ENCODE assay signal across 32 cellular contexts in genomic region chr14:96616168-96616681, GRCh38.
DNase-seq lines count a peak whose midpoint lies in the region; ATAC-seq and TF ChIP-seq lines count a peak whose summit lies in the region.
"Had no signal": no experiment of that assay in that cellular context is flagged by ENCODE, and none has a peak within 500 bp of the region (broad histone marks: within the 10 kb centered on the region; RNA-seq: fewer than 3 reads in every experiment).

No MANE protein-coding gene starts in this region.

- no peaks in the 10 kb centered on the region for H4K20me1 ChIP-seq in IMR-90 (ENCODE audit: insufficient read depth, low read length)

- H3K36me3 ChIP-seq in BE2C (no peaks in the 10 kb centered on the region), IMR-90 (ENCODE audit: control insufficient read depth, insufficient read depth, low read length) (no peaks in the 10 kb centered on the region), stomach (no peaks in the 10 kb centered on the region)
- H3K36me3 ChIP-seq in naive thymus-derived CD4-positive, alpha-beta T cell (ENCODE audit: control insufficient read depth in 2 of 3, insufficient read depth in 3 of 3, low read length in 3 of 3), result no peaks in the 10 kb centered on the region
- H3K36me3 ChIP-seq: tibial artery, vagina had no signal

- 16% methylated on average over 5 of the region's 13 CpGs; no CpG with 5 or more reads in 1 of the 2 experiments for WGBS in IMR-90 (ENCODE audit: extremely low coverage in 2 of 2, insufficient read length in 1 of 2), 2 experiments
- 46 to 58% (median 51%) methylated on average over 11 to 13 of the region's 13 CpGs for WGBS in stomach, 5 donors

- H3K27ac ChIP-seq in IMR-90 (ENCODE audit: insufficient read depth, low read length), result no peak overlapping the region
- no peak overlapping the region for H3K27ac ChIP-seq in stomach
- no peak overlapping the region for H3K27ac ChIP-seq in naive thymus-derived CD4-positive, alpha-beta T cell (ENCODE audit: low read depth, low read length)
- H3K27ac ChIP-seq: psoas muscle, SK-N-MC, tibial artery, vagina had no signal

- no peak overlapping the region for H3K14ac ChIP-seq in IMR-90 (replicated peaks; ENCODE audit: low read depth, low read length)

- no peak overlapping the region for H3K18ac ChIP-seq in IMR-90 (ENCODE audit: low read depth, low read length)

- H4K5ac ChIP-seq in IMR-90 (ENCODE audit: low read depth, low read length), result no peak overlapping the region

- H2BK120ac ChIP-seq in IMR-90 (ENCODE audit: low read depth, low read length), result no peak overlapping the region

- H2BK5ac ChIP-seq in IMR-90 (ENCODE audit: low read depth, low read length, poor library complexity, severe bottlenecking), result no peak overlapping the region

- intact Hi-C loops in IMR-90 (cut with micrococcal nuclease), result no loop called here
- intact Hi-C loops in stomach (cut with DNase I; ENCODE audit: low total_unique reads), result no loop called here
- intact Hi-C loops in naive thymus-derived CD4-positive, alpha-beta T cell (cut with micrococcal nuclease), result no loop called here
- intact Hi-C loops in activated CD4-positive, alpha-beta memory T cell treated with anti-CD3 and anti-CD28 coated beads for 36 hours (cut with micrococcal nuclease), result no loop called here

- peak overlapping the region; percentile 23 for H2AFZ ChIP-seq in IMR-90 (replicated peaks; ENCODE audit: low read length, poor library complexity)

- H2AK5ac ChIP-seq in IMR-90 (ENCODE audit: low read depth, low read length), result no peak overlapping the region

- no peak overlapping the region for H4K91ac ChIP-seq in IMR-90 (ENCODE audit: insufficient read depth, low read depth, low read length)

- H4K8ac ChIP-seq in IMR-90 (ENCODE audit: low read depth in 2 of 2, low read length in 2 of 2), result no peak overlapping the region

- no peak for ATAC-seq in IMR-90 (ENCODE audit: low read depth)
- no peak for ATAC-seq in naive thymus-derived CD4-positive, alpha-beta T cell
- ATAC-seq: activated CD8-positive, alpha-beta T cell treated with anti-CD3 and anti-CD28 coated beads, Interleukin-2, amount 10 ng/mL, durations not matched to agents 7 days and 5 days; activated T-helper 17 cell treated with anti-CD3 and anti-CD28 coated beads, Interleukin-2, amount 50 U/mL, for 72 hours; GM12878; HCT116; left ventricle myocardium superior; PC-3; psoas muscle; T-helper 17 cell had no signal

- no peak overlapping the region for H2BK15ac ChIP-seq in IMR-90 (ENCODE audit: low read depth, low read length)

- dilution Hi-C loops in IMR-90 (cut with HindIII; ENCODE audit: low sequenced_read_pairs, unreplicated experiment), result no loop called here

- DNase-seq in BE2C, result peak; percentile 28
- DNase-seq in IMR-90, result no peak
- peak; percentile 23 for DNase-seq in left kidney (ENCODE audit: low read depth, low spot score)
- no peak for DNase-seq in stomach
- DNase-seq in naive thymus-derived CD4-positive, alpha-beta T cell, result no peak
- DNase-seq in activated CD4-positive, alpha-beta memory T cell treated with anti-CD3 and anti-CD28 coated beads for 36 hours, result no peak
- no peak for DNase-seq in nephron progenitor cell
- DNase-seq: ACHN; activated CD4-positive, CD25-positive, alpha-beta regulatory T cell treated with anti-CD3 and anti-CD28 coated beads, Interleukin-2, amount 50 U/mL, for 72 hours; activated CD8-positive, alpha-beta T cell treated with anti-CD3 and anti-CD28 coated beads, Interleukin-2, amount 10 ng/mL, durations not matched to agents 7 days and 5 days; activated naive CD4-positive, alpha-beta T cell treated with anti-CD3 and anti-CD28 coated beads, Interleukin-2, amount 50 U/mL, for 16 hours; amniotic stem cell; CD8-positive, alpha-beta memory T cell; EL; hypothalamus; left ventricle myocardium superior; NCI-H1092; NCI-H1694 treated with DMSO at 0.1 percent for 48 hours; NCI-H510A; nucleus accumbens; PC-3; psoas muscle; stimulated activated CD4-positive, alpha-beta T cell treated with anti-CD3 and anti-CD28 coated beads, Interleukin-4, amount 100 ng/mL, for 24 hours; T-helper 17 cell; tibial artery had no signal

- no peak overlapping the region for H3K9ac ChIP-seq in IMR-90 (ENCODE audit: low read depth, low read length)

- TF ChIP-seq POLR2A in IMR-90 (IDR thresholded peaks at IDR 0.05; ENCODE audit: low read depth, low read length) (no peak), stomach (IDR thresholded peaks at IDR 0.05) (no peak)

- TF ChIP-seq CTCF in BE2C (IDR thresholded peaks at IDR 0.05; ENCODE audit: low read depth, low read length), result no peak
- no peak for TF ChIP-seq CTCF in IMR-90 (conservative IDR thresholded peaks at IDR 0.05; ENCODE audit: low read depth, low read length)
- TF ChIP-seq CTCF in brain (conservative IDR thresholded peaks at IDR 0.05), result no peak
- no peak for TF ChIP-seq CTCF in stomach (IDR thresholded peaks at IDR 0.05)
- TF ChIP-seq CTCF in nephron progenitor cell (IDR thresholded peaks at IDR 0.05), result no peak

- in situ Hi-C loops in IMR-90 (cut with MboI; ENCODE audit: low sequenced_read_pairs), result no loop called here

- BruUV-seq in IMR-90 (replicated peaks; lab: Mats Ljungman, UMichigan), result no TSS peak

- peak overlapping the region in 1 of 5 experiments; percentile 80 for H3K4me3 Mint-ChIP-seq in brain
- H3K4me3 Mint-ChIP-seq in naive thymus-derived CD4-positive, alpha-beta T cell, result no peak overlapping the region
- H3K4me3 Mint-ChIP-seq in activated CD4-positive, alpha-beta memory T cell treated with anti-CD3 and anti-CD28 coated beads for 36 hours, result no peak overlapping the region
- H3K4me3 Mint-ChIP-seq in nephron progenitor cell, result no peak overlapping the region
- H3K4me3 Mint-ChIP-seq: activated CD8-positive, alpha-beta T cell treated with anti-CD3 and anti-CD28 coated beads, Interleukin-2, amount 10 ng/mL, durations not matched to agents 7 days and 5 days; activated T-helper 17 cell treated with anti-CD3 and anti-CD28 coated beads, Interleukin-2, amount 50 U/mL, for 72 hours; B cell; CD8-positive, alpha-beta memory T cell; T-helper 17 cell had no signal

- H3K4me1 ChIP-seq in BE2C (no peaks in the 10 kb centered on the region), IMR-90 (ENCODE audit: control insufficient read depth, insufficient read depth, low read length) (no peaks in the 10 kb centered on the region), stomach (no peaks in the 10 kb centered on the region)
- no peaks in the 10 kb centered on the region for H3K4me1 ChIP-seq in naive thymus-derived CD4-positive, alpha-beta T cell (ENCODE audit: control insufficient read depth in 2 of 2, insufficient read depth in 2 of 2, low read length in 2 of 2)
- H3K4me1 ChIP-seq: psoas muscle, tibial artery, vagina had no signal

- H3K36me3 Mint-ChIP-seq in brain (no peaks in the 10 kb centered on the region), nephron progenitor cell (ENCODE audit: low read depth) (no peaks in the 10 kb centered on the region)
- H3K36me3 Mint-ChIP-seq in naive thymus-derived CD4-positive, alpha-beta T cell, result peaks cover 0 to 6% (median 0%) of the 10 kb centered on the region in 5 donors
- H3K36me3 Mint-ChIP-seq in activated CD4-positive, alpha-beta memory T cell treated with anti-CD3 and anti-CD28 coated beads for 36 hours, result no peaks in the 10 kb centered on the region

- H2AK9ac ChIP-seq in IMR-90 (replicated peaks; ENCODE audit: low read depth, low read length, poor library complexity), result peak overlapping the region; percentile 76

- peaks cover 0 to 7% (median 0%) of the 10 kb centered on the region in 5 experiments for H3K9me3 Mint-ChIP-seq in brain
- no peaks in the 10 kb centered on the region for H3K9me3 Mint-ChIP-seq in naive thymus-derived CD4-positive, alpha-beta T cell
- no peaks in the 10 kb centered on the region for H3K9me3 Mint-ChIP-seq in activated CD4-positive, alpha-beta memory T cell treated with anti-CD3 and anti-CD28 coated beads for 36 hours
- no peaks in the 10 kb centered on the region for H3K9me3 Mint-ChIP-seq in nephron progenitor cell
- H3K9me3 Mint-ChIP-seq: activated T-helper 17 cell treated with anti-CD3 and anti-CD28 coated beads, Interleukin-2, amount 50 U/mL, for 72 hours; CD8-positive, alpha-beta memory T cell had no signal

- H3K9me3 ChIP-seq in BE2C (no peaks in the 10 kb centered on the region), IMR-90 (ENCODE audit: control insufficient read depth, insufficient read depth, low read length) (no peaks in the 10 kb centered on the region), stomach (no peaks in the 10 kb centered on the region)
- H3K9me3 ChIP-seq in naive thymus-derived CD4-positive, alpha-beta T cell (ENCODE audit: control insufficient read depth in 2 of 3, low read length in 3 of 3), result no peaks in the 10 kb centered on the region
- H3K9me3 ChIP-seq: psoas muscle, tibial artery, vagina had no signal

- CTCF ChIA-PET in IMR-90 (lab: Yijun Ruan, JAX), result no interaction called here
- CTCF ChIA-PET in naive thymus-derived CD4-positive, alpha-beta T cell (lab: Charles Lee), result no interaction called here
- CTCF ChIA-PET in activated CD4-positive, alpha-beta memory T cell treated with anti-CD3 and anti-CD28 coated beads for 36 hours (lab: Charles Lee), result no interaction called here

- H3K79me1 ChIP-seq in IMR-90 (ENCODE audit: low read depth in 1 of 2, low read length in 2 of 2), result no peaks in the 10 kb centered on the region

- no peak overlapping the region for H3K56ac ChIP-seq in IMR-90 (ENCODE audit: extremely low read depth, insufficient read depth, low read length)

- H3K4me3 ChIP-seq in BE2C (ENCODE audit: low read depth, low read length) (no peak overlapping the region), IMR-90 (ENCODE audit: insufficient read depth, low read depth, low read length) (no peak overlapping the region), stomach (no peak overlapping the region)
- no peak overlapping the region for H3K4me3 ChIP-seq in naive thymus-derived CD4-positive, alpha-beta T cell (ENCODE audit: low read length)
- H3K4me3 ChIP-seq: GM12878, psoas muscle, SK-N-MC, tibial artery, vagina had no signal

- no peak overlapping the region for H2BK20ac ChIP-seq in IMR-90 (ENCODE audit: low read depth, low read length)

- no peaks in the 10 kb centered on the region; the same call in 1 of the 2 replicates for H3K27me3 ChIP-seq in BE2C
- H3K27me3 ChIP-seq in IMR-90 (ENCODE audit: control insufficient read depth, insufficient read depth, low read length), result no peaks in the 10 kb centered on the region
- peaks cover 0 to 48% (median 6%) of the 10 kb centered on the region in 3 donors for H3K27me3 ChIP-seq in stomach
- no peaks in the 10 kb centered on the region for H3K27me3 ChIP-seq in naive thymus-derived CD4-positive, alpha-beta T cell (ENCODE audit: control insufficient read depth in 2 of 2, insufficient read depth in 2 of 2, low read length in 2 of 2)
- H3K27me3 ChIP-seq: vagina had no signal

- H3K27ac Mint-ChIP-seq in brain (peak overlapping the region in 3 of 5 experiments; percentile 80 to 97 (median 93)), nephron progenitor cell (no peak overlapping the region)
- no peak overlapping the region for H3K27ac Mint-ChIP-seq in naive thymus-derived CD4-positive, alpha-beta T cell
- H3K27ac Mint-ChIP-seq in activated CD4-positive, alpha-beta memory T cell treated with anti-CD3 and anti-CD28 coated beads for 36 hours, result no peak overlapping the region
- H3K27ac Mint-ChIP-seq: activated CD8-positive, alpha-beta T cell treated with anti-CD3 and anti-CD28 coated beads, Interleukin-2, amount 10 ng/mL, durations not matched to agents 7 days and 5 days; activated T-helper 17 cell treated with anti-CD3 and anti-CD28 coated beads, Interleukin-2, amount 50 U/mL, for 72 hours; B cell; CD8-positive, alpha-beta memory T cell; T-helper 17 cell had no signal

- H3K4me1 Mint-ChIP-seq in brain, result peaks cover 36% of the 10 kb centered on the region
- H3K4me1 Mint-ChIP-seq in naive thymus-derived CD4-positive, alpha-beta T cell, result no peaks in the 10 kb centered on the region
- H3K4me1 Mint-ChIP-seq in activated CD4-positive, alpha-beta memory T cell treated with anti-CD3 and anti-CD28 coated beads for 36 hours (ENCODE audit: low read depth), result no peaks in the 10 kb centered on the region
- peaks cover 12% of the 10 kb centered on the region for H3K4me1 Mint-ChIP-seq in nephron progenitor cell
- H3K4me1 Mint-ChIP-seq: activated T-helper 17 cell treated with anti-CD3 and anti-CD28 coated beads, Interleukin-2, amount 50 U/mL, for 72 hours; B cell; CD8-positive, alpha-beta memory T cell had no signal

- no peak for TF ChIP-seq RAD21 in IMR-90 (IDR thresholded peaks at IDR 0.05; ENCODE audit: low read length)

- POLR2A ChIA-PET in IMR-90 (lab: Charles Lee; ENCODE audit: unreplicated experiment), result no interaction called here
- POLR2A ChIA-PET in naive thymus-derived CD4-positive, alpha-beta T cell (lab: Charles Lee), result no interaction called here
- POLR2A ChIA-PET in activated CD4-positive, alpha-beta memory T cell treated with anti-CD3 and anti-CD28 coated beads for 36 hours (lab: Charles Lee), result no interaction called here

- no peaks in the 10 kb centered on the region for H3K9me1 ChIP-seq in IMR-90 (ENCODE audit: insufficient read depth, low read length)

- H3K4ac ChIP-seq in IMR-90 (ENCODE audit: low read depth, low read length), result no peak overlapping the region

- no peak for TF ChIP-seq EP300 in stomach (IDR thresholded peaks at IDR 0.05)

- no peak overlapping the region for H3K23ac ChIP-seq in IMR-90 (ENCODE audit: low read depth, low read length)

- H3K27me3 Mint-ChIP-seq in brain, result no peaks in the 10 kb centered on the region
- peaks cover 3 to 24% (median 18%) of the 10 kb centered on the region in 5 donors for H3K27me3 Mint-ChIP-seq in naive thymus-derived CD4-positive, alpha-beta T cell
- peaks cover 23% of the 10 kb centered on the region for H3K27me3 Mint-ChIP-seq in activated CD4-positive, alpha-beta memory T cell treated with anti-CD3 and anti-CD28 coated beads for 36 hours
- peaks cover 6% of the 10 kb centered on the region for H3K27me3 Mint-ChIP-seq in nephron progenitor cell (ENCODE audit: low read depth, poor library complexity)

- H3K4me2 ChIP-seq in IMR-90 (ENCODE audit: low read depth, low read length), result no peak overlapping the region

Comparison
In these comparisons a context has a peak if more than half of its experiments do, and no peak if none do; other contexts are left out.
1. DNase-seq: peak in BE2C (single experiment) and left kidney (single experiment); none in IMR-90 (single experiment), stomach (single experiment), naive thymus-derived CD4-positive, alpha-beta T cell (0 of 9), activated CD4-positive, alpha-beta memory T cell treated with anti-CD3 and anti-CD28 coated beads for 36 hours (single experiment) and nephron progenitor cell (single experiment).
2. H3K27ac Mint-ChIP-seq: peak in brain (3 of 5); none in naive thymus-derived CD4-positive, alpha-beta T cell (0 of 9), activated CD4-positive, alpha-beta memory T cell treated with anti-CD3 and anti-CD28 coated beads for 36 hours (single experiment) and nephron progenitor cell (single experiment).